Comparison of ENCODE assay signal across 1 cellular context in genomic region chr5:131285637-131286399, GRCh38.
TF ChIP-seq lines count a peak whose summit lies in the region.

No MANE protein-coding gene starts in this region.

TF ChIP-seq in GM12878, 131 proteins besides CTCF, POLR2A, EP300 and RAD21 (continued from another document):
- TF ChIP-seq ZBTB4 (CRISPR knock-in tag; IDR thresholded peaks at IDR 0.05) (no peak), PAX5 (IDR thresholded peaks at IDR 0.05; ENCODE audit: borderline replicate concordance, low read depth, low read length) (no peak), CEBPZ (IDR thresholded peaks at IDR 0.05; ENCODE audit: low read depth, low read length) (no peak), PRDM15 (CRISPR knock-in tag; IDR thresholded peaks at IDR 0.05) (no peak), CUX1 (IDR thresholded peaks at IDR 0.05; ENCODE audit: insufficient replicate concordance, low read depth, low read length) (no peak), RUNX3 (IDR thresholded peaks at IDR 0.05; ENCODE audit: low read length) (0 out of 2 replicates have a peak, but pooled peaks have one; percentile 22), SPI1 (IDR thresholded peaks at IDR 0.05; ENCODE audit: borderline replicate concordance, insufficient read depth, low read depth, low read length) (peak; percentile 67; the same call in 1 of the 2 replicates), ZBTB11 (CRISPR knock-in tag; IDR thresholded peaks at IDR 0.05) (no peak), NFYA (IDR thresholded peaks at IDR 0.05; ENCODE audit: borderline replicate concordance, low read depth, low read length) (no peak)
